Comparison of ENCODE assay signal across 25 cellular contexts in the genomic region with DNA sequence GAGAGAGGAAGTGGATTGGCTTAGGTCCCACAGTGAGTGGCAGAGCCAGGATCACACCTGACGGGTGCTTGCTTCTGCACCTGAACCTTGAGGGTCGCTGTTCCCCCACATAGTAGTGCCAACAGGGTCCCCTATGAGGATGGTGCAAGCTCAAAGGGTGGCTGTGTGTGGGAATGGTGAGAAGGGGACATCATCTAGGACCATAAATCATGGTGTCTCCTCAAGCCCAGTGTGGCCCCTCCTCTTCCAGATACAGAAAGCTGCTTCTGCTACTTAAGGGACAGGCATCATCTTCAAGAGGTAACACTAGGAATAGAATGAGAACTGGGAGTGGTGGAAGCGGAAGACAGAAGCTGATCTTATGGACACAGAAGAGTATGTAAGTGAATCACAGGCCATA.
DNase-seq lines count a peak whose midpoint lies in the region; ATAC-seq and TF ChIP-seq lines count a peak whose summit lies in the region.
"Had no signal": no experiment of that assay in that cellular context is flagged by ENCODE, and none has a peak within 500 bp of the region (broad histone marks: within the 10 kb centered on the region; RNA-seq: fewer than 3 reads in every experiment).

No MANE protein-coding gene starts in this region.

- H3K27ac Mint-ChIP-seq in activated naive CD8-positive, alpha-beta T cell treated with anti-CD3 and anti-CD28 coated beads, Interleukin-2, amount 50 U/mL, for 24 hours: peak overlapping the region; percentile 50
- no peak overlapping the region for H3K27ac Mint-ChIP-seq in activated naive CD8-positive, alpha-beta T cell treated with anti-CD3 and anti-CD28 coated beads for 36 hours
- H3K27ac Mint-ChIP-seq in dendritic cell treated with granulocyte-macrophage colony-stimulating factor and Interleukin-4, amounts not matched to agents 40 ng/mL and 50 ng/mL, for 4 days: peak overlapping the region; percentile 81
- H3K27ac Mint-ChIP-seq: activated CD8-positive, alpha-beta T cell treated with anti-CD3 and anti-CD28 coated beads, Interleukin-2, amount 10 ng/mL, durations not matched to agents 7 days and 5 days; B cell had no signal

- no peak overlapping the region for H4K91ac ChIP-seq in trophoblast cell (ENCODE audit: low read depth, low read length)

- H3K36me3 ChIP-seq in OCI-LY1 (ENCODE audit: insufficient read depth, low read length) (no peaks in the 10 kb centered on the region), ascending aorta (no peaks in the 10 kb centered on the region), trophoblast cell (ENCODE audit: control insufficient read depth in 1 of 2, insufficient read depth in 2 of 2, low read length in 2 of 2) (no peaks in the 10 kb centered on the region)
- H3K36me3 ChIP-seq: left ventricle myocardium inferior, neural progenitor cell had no signal

- H3K4me2 ChIP-seq in OCI-LY1 (ENCODE audit: low read length) (no peak overlapping the region), trophoblast cell (ENCODE audit: low read length) (no peak overlapping the region)
- H3K4me2 ChIP-seq: neural progenitor cell had no signal

- H2BK5ac ChIP-seq in trophoblast cell (ENCODE audit: low read depth, low read length, poor library complexity): no peak overlapping the region

- H2BK12ac ChIP-seq in trophoblast cell (ENCODE audit: low read length): no peak overlapping the region

- H3K36me3 Mint-ChIP-seq in activated naive CD8-positive, alpha-beta T cell treated with anti-CD3 and anti-CD28 coated beads, Interleukin-2, amount 50 U/mL, for 24 hours (ENCODE audit: low read depth): no peaks in the 10 kb centered on the region
- no peaks in the 10 kb centered on the region for H3K36me3 Mint-ChIP-seq in activated naive CD8-positive, alpha-beta T cell treated with anti-CD3 and anti-CD28 coated beads for 36 hours
- H3K36me3 Mint-ChIP-seq in dendritic cell treated with granulocyte-macrophage colony-stimulating factor and Interleukin-4, amounts not matched to agents 40 ng/mL and 50 ng/mL, for 4 days (ENCODE audit: low read depth): no peaks in the 10 kb centered on the region
- H3K36me3 Mint-ChIP-seq: IgD-negative memory B cell, neural progenitor cell had no signal

- H2BK120ac ChIP-seq in trophoblast cell (ENCODE audit: insufficient read depth, low read length, poor library complexity): no peak overlapping the region

- peaks cover 2% of the 10 kb centered on the region for H3K79me1 ChIP-seq in trophoblast cell (ENCODE audit: low read length)

- H3K4me1 ChIP-seq in OCI-LY1 (ENCODE audit: insufficient read depth, low read length, severe bottlenecking) (peaks cover 80% of the 10 kb centered on the region), ascending aorta (no peaks in the 10 kb centered on the region), trophoblast cell (ENCODE audit: control insufficient read depth in 1 of 2, insufficient read depth in 2 of 2, low read length in 2 of 2) (peaks cover 3% of the 10 kb centered on the region in 2 experiments)
- H3K4me1 ChIP-seq: neural progenitor cell, testis had no signal

- H3K9ac ChIP-seq in OCI-LY1 (ENCODE audit: low read length) (no peak overlapping the region), trophoblast cell (ENCODE audit: low read length) (no peak overlapping the region)
- H3K9ac ChIP-seq: neural progenitor cell had no signal

- H3K9me2 ChIP-seq in OCI-LY1 (ENCODE audit: low read depth, low read length): no peaks in the 10 kb centered on the region

- H3K4me1 Mint-ChIP-seq in activated naive CD8-positive, alpha-beta T cell treated with anti-CD3 and anti-CD28 coated beads, Interleukin-2, amount 50 U/mL, for 24 hours: peaks cover 37% of the 10 kb centered on the region
- peaks cover 16% of the 10 kb centered on the region for H3K4me1 Mint-ChIP-seq in activated naive CD8-positive, alpha-beta T cell treated with anti-CD3 and anti-CD28 coated beads for 36 hours
- H3K4me1 Mint-ChIP-seq in dendritic cell treated with granulocyte-macrophage colony-stimulating factor and Interleukin-4, amounts not matched to agents 40 ng/mL and 50 ng/mL, for 4 days (ENCODE audit: low read depth): peaks cover 65% of the 10 kb centered on the region

- no peaks in the 10 kb centered on the region for H3K9me3 Mint-ChIP-seq in activated naive CD8-positive, alpha-beta T cell treated with anti-CD3 and anti-CD28 coated beads, Interleukin-2, amount 50 U/mL, for 24 hours
- no peaks in the 10 kb centered on the region for H3K9me3 Mint-ChIP-seq in activated naive CD8-positive, alpha-beta T cell treated with anti-CD3 and anti-CD28 coated beads for 36 hours
- no peaks in the 10 kb centered on the region for H3K9me3 Mint-ChIP-seq in dendritic cell treated with granulocyte-macrophage colony-stimulating factor and Interleukin-4, amounts not matched to agents 40 ng/mL and 50 ng/mL, for 4 days
- H3K9me3 Mint-ChIP-seq: effector memory CD8-positive, alpha-beta T cell; neural progenitor cell had no signal

- no peak overlapping the region for H3K4me3 ChIP-seq in OCI-LY1 (ENCODE audit: low read depth, low read length, poor library complexity, severe bottlenecking)
- H3K4me3 ChIP-seq in ascending aorta: no peak overlapping the region
- H3K4me3 ChIP-seq in trophoblast cell (ENCODE audit: low read depth, low read length): no peak overlapping the region
- H3K4me3 ChIP-seq: left ventricle myocardium inferior, neural progenitor cell, skin epidermis, testis had no signal

- H3K18ac ChIP-seq in trophoblast cell (ENCODE audit: low read length): no peak overlapping the region

- H3K4me3 Mint-ChIP-seq in activated naive CD8-positive, alpha-beta T cell treated with anti-CD3 and anti-CD28 coated beads, Interleukin-2, amount 50 U/mL, for 24 hours: no peak overlapping the region
- no peak overlapping the region for H3K4me3 Mint-ChIP-seq in activated naive CD8-positive, alpha-beta T cell treated with anti-CD3 and anti-CD28 coated beads for 36 hours
- H3K4me3 Mint-ChIP-seq in dendritic cell treated with granulocyte-macrophage colony-stimulating factor and Interleukin-4, amounts not matched to agents 40 ng/mL and 50 ng/mL, for 4 days: no peak overlapping the region
- H3K4me3 Mint-ChIP-seq: activated CD8-positive, alpha-beta T cell treated with anti-CD3 and anti-CD28 coated beads, Interleukin-2, amount 10 ng/mL, durations not matched to agents 7 days and 5 days; B cell; effector memory CD8-positive, alpha-beta T cell; neural progenitor cell had no signal

- TF ChIP-seq CTCF in OCI-LY1 (IDR thresholded peaks at IDR 0.05; ENCODE audit: low read length) (no peak), ascending aorta (IDR thresholded peaks at IDR 0.05) (no peak)

- no peak overlapping the region for H3K4ac ChIP-seq in trophoblast cell (ENCODE audit: low read depth, low read length)

- 0 out of 2 replicates have a peak, but pooled peaks cover 5% of the 10 kb centered on the region for H3F3A ChIP-seq in OCI-LY1 (ENCODE audit: insufficient read depth, low read length)

- no peaks in the 10 kb centered on the region for H3K27me3 ChIP-seq in OCI-LY1 (ENCODE audit: insufficient read depth, low read length)
- no peaks in the 10 kb centered on the region for H3K27me3 ChIP-seq in ascending aorta
- no peaks in the 10 kb centered on the region for H3K27me3 ChIP-seq in trophoblast cell (ENCODE audit: insufficient read depth, low read length)
- H3K27me3 ChIP-seq: neural progenitor cell, testis had no signal

- H2AK5ac ChIP-seq in trophoblast cell (ENCODE audit: low read length): no peak overlapping the region

- no peak overlapping the region for H4K12ac ChIP-seq in trophoblast cell (ENCODE audit: low read depth, low read length)

- H3K79me2 ChIP-seq in OCI-LY1 (ENCODE audit: insufficient read depth, low read length): no peaks in the 10 kb centered on the region
- no peaks in the 10 kb centered on the region for H3K79me2 ChIP-seq in trophoblast cell (ENCODE audit: control insufficient read depth, insufficient read depth, low read length, poor library complexity)

- H2AFZ ChIP-seq in OCI-LY1 (ENCODE audit: low read length) (no peak overlapping the region), trophoblast cell (ENCODE audit: insufficient read depth, low read length, poor library complexity) (no peak overlapping the region)
- H2AFZ ChIP-seq: neural progenitor cell had no signal

- no peak for ATAC-seq in activated naive CD8-positive, alpha-beta T cell treated with anti-CD3 and anti-CD28 coated beads, Interleukin-2, amount 50 U/mL, for 24 hours
- ATAC-seq: activated CD8-positive, alpha-beta T cell treated with anti-CD3 and anti-CD28 coated beads, Interleukin-2, amount 10 ng/mL, durations not matched to agents 7 days and 5 days; effector memory CD8-positive, alpha-beta T cell; esophagus mucosa had no signal

- no CpG with 5 or more reads among the region's 3 CpGs for WGBS in trophoblast cell (ENCODE audit: extremely low coverage, insufficient coverage, insufficient read length)

- H3K9me3 ChIP-seq in OCI-LY1 (ENCODE audit: low read length) (no peaks in the 10 kb centered on the region), ascending aorta (no peaks in the 10 kb centered on the region), trophoblast cell (ENCODE audit: insufficient read depth, low read depth, low read length) (no peaks in the 10 kb centered on the region)
- H3K9me3 ChIP-seq: left ventricle myocardium inferior, testis had no signal

- DNase-seq in activated naive CD8-positive, alpha-beta T cell treated with anti-CD3 and anti-CD28 coated beads, Interleukin-2, amount 50 U/mL, for 24 hours: no peak
- no peak for DNase-seq in activated naive CD8-positive, alpha-beta T cell treated with anti-CD3 and anti-CD28 coated beads for 36 hours
- DNase-seq in ascending aorta (ENCODE audit: low spot score in 2 of 2) (no peak), trophoblast cell (no peak), activated gamma-delta T cell (lab: John Stamatoyannopoulos, UW) (no peak)
- DNase-seq: ACHN; activated CD8-positive, alpha-beta T cell treated with anti-CD3 and anti-CD28 coated beads, Interleukin-2, amount 10 ng/mL, durations not matched to agents 7 days and 5 days; activated effector memory CD4-positive, alpha-beta T cell treated with anti-CD3 and anti-CD28 coated beads, Interleukin-2, amount 50 U/mL, for 16 hours; caudate nucleus; cortex of kidney; effector memory CD8-positive, alpha-beta T cell; islet precursor cell; left ventricle myocardium inferior; NCI-H1048; NCI-H1694; NCI-H748 treated with DMSO at 0.1 percent for 48 hours; stimulated activated naive CD4-positive, alpha-beta T cell; testis had no signal

- no peak overlapping the region for H4K8ac ChIP-seq in trophoblast cell (ENCODE audit: low read depth, low read length)

- no peak overlapping the region for H3K14ac ChIP-seq in trophoblast cell (ENCODE audit: low read length)

- no peaks in the 10 kb centered on the region for H4K20me1 ChIP-seq in OCI-LY1 (ENCODE audit: insufficient read depth, low read length)

- H3K23ac ChIP-seq in trophoblast cell (ENCODE audit: low read length): no peak overlapping the region

- peaks cover 8% of the 10 kb centered on the region for H3K27me3 Mint-ChIP-seq in activated naive CD8-positive, alpha-beta T cell treated with anti-CD3 and anti-CD28 coated beads, Interleukin-2, amount 50 U/mL, for 24 hours
- peaks cover 14% of the 10 kb centered on the region for H3K27me3 Mint-ChIP-seq in activated naive CD8-positive, alpha-beta T cell treated with anti-CD3 and anti-CD28 coated beads for 36 hours
- H3K27me3 Mint-ChIP-seq in dendritic cell treated with granulocyte-macrophage colony-stimulating factor and Interleukin-4, amounts not matched to agents 40 ng/mL and 50 ng/mL, for 4 days: no peaks in the 10 kb centered on the region

- intact Hi-C loops in dendritic cell treated with granulocyte-macrophage colony-stimulating factor and Interleukin-4, amounts not matched to agents 40 ng/mL and 50 ng/mL, for 4 days (cut with micrococcal nuclease): no loop called here
- intact Hi-C loops in ascending aorta (cut with DNase I): no loop called here

- H3K27ac ChIP-seq in OCI-LY1 (ENCODE audit: low read depth, low read length, poor library complexity, severe bottlenecking) (peak overlapping the region; percentile 88), ascending aorta (no peak overlapping the region), trophoblast cell (ENCODE audit: low read depth, low read length) (no peak overlapping the region)
- H3K27ac ChIP-seq: left ventricle myocardium inferior, neural progenitor cell, testis had no signal
